ENCODE assay signal across 17 cellular contexts in the genomic region with DNA sequence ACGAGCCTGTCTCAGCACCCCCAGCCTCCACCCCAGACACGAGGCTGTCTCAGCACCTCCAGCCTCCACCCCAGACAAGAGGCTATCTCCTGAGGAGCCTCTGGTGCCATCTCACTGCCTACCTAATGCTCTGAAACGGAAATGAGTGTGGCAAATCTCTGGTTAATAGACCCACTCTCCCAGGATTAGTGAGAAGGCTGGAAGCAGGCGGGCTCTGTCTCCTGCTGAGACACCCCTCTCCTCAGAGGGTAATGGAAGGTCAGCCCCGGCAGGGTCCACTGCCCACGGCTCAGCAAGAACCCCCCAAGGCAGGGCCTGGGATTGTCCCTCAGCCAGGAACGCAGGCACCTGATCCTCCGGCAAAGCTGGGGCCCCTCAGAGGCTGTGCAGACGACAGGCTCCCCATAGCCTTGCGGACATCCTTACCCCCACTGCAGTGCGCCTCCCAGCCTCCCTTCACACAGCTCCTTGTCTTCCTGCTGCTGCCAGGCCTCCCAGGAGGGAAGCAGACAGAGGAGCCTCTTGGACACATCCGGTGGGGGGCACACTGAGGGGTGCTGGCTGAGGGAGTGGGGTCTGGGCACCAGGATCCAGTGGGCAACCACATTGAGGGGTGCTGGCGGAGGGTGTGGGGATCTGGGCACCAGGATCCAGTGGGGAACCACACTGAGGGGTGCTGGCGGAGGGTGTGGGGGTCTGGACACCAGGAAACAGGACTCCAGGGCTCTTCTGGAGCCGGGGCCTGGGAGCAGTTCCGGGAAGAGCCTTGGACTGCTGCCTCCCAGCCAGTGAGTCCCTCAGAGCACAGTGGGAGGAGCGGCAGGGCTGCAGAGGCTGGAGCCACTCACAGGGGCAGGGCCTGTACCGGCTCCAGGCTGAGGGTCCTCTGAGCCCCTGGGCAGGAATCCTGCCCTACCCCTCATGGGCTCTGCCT.
"Had no signal": no experiment of that assay in that cellular context is flagged by ENCODE, and none has a peak within 500 bp of the region (broad histone marks: within the 10 kb centered on the region; RNA-seq: fewer than 3 reads in every experiment).

No MANE protein-coding gene starts in this region.

- DNase-seq: activated CD4-positive, alpha-beta T cell treated with anti-CD3 and anti-CD28 coated beads for 48 hours; activated CD8-positive, alpha-beta memory T cell treated with anti-CD3 and anti-CD28 coated beads, Interleukin-2, amount 50 U/mL, for 48 hours; activated CD8-positive, alpha-beta T cell treated with anti-CD3 and anti-CD28 coated beads, Interleukin-2, amount 10 ng/mL, durations not matched to agents 7 days and 5 days; esophagus squamous epithelium; immature natural killer cell; lower lobe of right lung; natural killer cell; stimulated activated CD4-positive, alpha-beta T cell treated with anti-CD3 and anti-CD28 coated beads, Interleukin-4, amount 100 ng/mL, for 1 hour; stimulated activated CD8-positive, alpha-beta memory T cell treated with anti-CD3 and anti-CD28 coated beads, Interleukin-4, amount 100 ng/mL, for 48 hours; stomach; T-cell; uterus had no signal

- H3K4me1 ChIP-seq: ascending aorta, esophagus squamous epithelium, lower lobe of right lung, prostate gland, thyroid gland, uterus had no signal

- H3K27ac ChIP-seq: ascending aorta, cardiac muscle cell, esophagus squamous epithelium, lower lobe of right lung, prostate gland, thyroid gland, uterus, VCaP had no signal

- ATAC-seq: activated CD8-positive, alpha-beta T cell treated with anti-CD3 and anti-CD28 coated beads, Interleukin-2, amount 10 ng/mL, durations not matched to agents 7 days and 5 days; natural killer cell; T-cell had no signal

- H3K27me3 ChIP-seq: ascending aorta, cardiac muscle cell, esophagus squamous epithelium, stomach, thyroid gland, uterus had no signal

- H3K9me3 Mint-ChIP-seq: immature natural killer cell, natural killer cell, T-cell had no signal

- H3K27me3 Mint-ChIP-seq: T-cell had no signal

- H3K27ac Mint-ChIP-seq: activated CD8-positive, alpha-beta T cell treated with anti-CD3 and anti-CD28 coated beads, Interleukin-2, amount 10 ng/mL, durations not matched to agents 7 days and 5 days; immature natural killer cell; natural killer cell; T-cell had no signal

- H3K9me3 ChIP-seq: ascending aorta, esophagus squamous epithelium, lower lobe of right lung, prostate gland, stomach, thyroid gland, uterus had no signal

- H3K36me3 Mint-ChIP-seq: natural killer cell had no signal

- H3K4me3 Mint-ChIP-seq: activated CD8-positive, alpha-beta T cell treated with anti-CD3 and anti-CD28 coated beads, Interleukin-2, amount 10 ng/mL, durations not matched to agents 7 days and 5 days; immature natural killer cell; natural killer cell; T-cell had no signal

- H3K4me3 ChIP-seq: ascending aorta, cardiac muscle cell, esophagus squamous epithelium, lower lobe of right lung, prostate gland, stomach, thyroid gland, uterus had no signal

- H3K36me3 ChIP-seq: uterus had no signal
